17 cellular contexts compared by ENCODE assay signal in the genomic region with DNA sequence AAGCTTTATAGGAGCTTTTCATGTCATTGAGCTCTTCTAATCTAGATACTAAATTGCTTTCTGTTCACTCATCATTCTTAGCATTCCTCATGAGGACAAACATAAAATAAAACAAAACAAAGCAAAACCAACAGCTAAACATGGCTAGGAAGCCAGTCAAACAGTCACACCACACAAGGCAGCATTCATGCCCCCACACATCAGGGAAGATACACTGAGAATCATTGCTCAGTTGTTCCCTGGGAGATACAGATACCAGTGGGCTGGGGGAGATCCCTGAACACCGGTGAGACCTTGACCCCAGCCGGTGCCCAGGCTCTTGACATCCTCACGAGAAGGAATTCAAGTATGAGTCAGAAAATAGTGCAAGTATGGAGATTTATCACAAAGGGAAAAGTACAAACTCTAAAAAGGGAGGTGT.
DNase-seq lines count a peak whose midpoint lies in the region; FAIRE-seq and TF ChIP-seq lines count a peak whose summit lies in the region.
"Had no signal": no experiment of that assay in that cellular context is flagged by ENCODE, and none has a peak within 500 bp of the region (broad histone marks: within the 10 kb centered on the region; RNA-seq: fewer than 3 reads in every experiment).

No MANE protein-coding gene starts in this region.

- intact Hi-C loops in PC-9 (cut with micrococcal nuclease; ENCODE audit: unreplicated experiment): loop anchor here (5.0 kb wide), 4 partner anchors 122 to 308 kb away; a partner anchor contains a TSS
- intact Hi-C loops in activated CD4-positive, alpha-beta memory T cell treated with anti-CD3 and anti-CD28 coated beads for 36 hours (cut with micrococcal nuclease): no loop called here

- H2BK120ac ChIP-seq in H1 (replicated peaks; ENCODE audit: low read depth, low read length): peak overlapping the region; percentile 25

- H2AK5ac ChIP-seq in H1 (ENCODE audit: low read depth, low read length): no peak overlapping the region; the same call in 1 of the 2 replicates

- H3K4me3 ChIP-seq in PC-9 (no peak overlapping the region), H1 (ENCODE audit: extremely low read depth in 1 of 4, insufficient read depth in 2 of 4, low read depth in 3 of 4, low read length in 4 of 4) (no peak overlapping the region), neural progenitor cell (no peak overlapping the region)
- H3K4me3 ChIP-seq: ascending aorta, GM23338, K562, vagina had no signal

- H3K9me2 ChIP-seq in PC-9 (ENCODE audit: insufficient read depth): no peaks in the 10 kb centered on the region

- H3K23me2 ChIP-seq in H1 (ENCODE audit: low read depth, low read length): no peaks in the 10 kb centered on the region

- H3K9me3 Mint-ChIP-seq in neural progenitor cell: peaks cover 15% of the 10 kb centered on the region
- no peaks in the 10 kb centered on the region for H3K9me3 Mint-ChIP-seq in activated CD4-positive, alpha-beta memory T cell treated with anti-CD3 and anti-CD28 coated beads for 36 hours
- H3K9me3 Mint-ChIP-seq: CD4-positive, alpha-beta memory T cell; naive B cell had no signal

- no peak overlapping the region for H3K14ac ChIP-seq in H1 (ENCODE audit: insufficient read length)

- H4K5ac ChIP-seq in H1 (ENCODE audit: insufficient read length, low read depth, low read length): no peak overlapping the region

- 98% methylated on average over 3 of the region's 3 CpGs; no CpG with 5 or more reads in 1 of the 2 experiments for WGBS in H1 (ENCODE audit: extremely low coverage in 1 of 2, insufficient coverage in 1 of 2, insufficient read length in 1 of 2, insufficient replicate concordance in 2 of 2, low coverage in 1 of 2, low lambda C conversion rate in 2 of 2, missing lambda C conversion rate in 1 of 2), 2 experiments

- H3K4ac ChIP-seq in H1 (replicated peaks; ENCODE audit: insufficient read length, low read depth, low read length): no peak overlapping the region

- no peaks in the 10 kb centered on the region for H3K79me2 ChIP-seq in PC-9 (ENCODE audit: low read depth)
- H3K79me2 ChIP-seq in H1 (ENCODE audit: control insufficient read depth in 1 of 2, insufficient read depth in 2 of 2, low read length in 2 of 2): no peaks in the 10 kb centered on the region
- H3K79me2 ChIP-seq in neural progenitor cell (ENCODE audit: low read depth): no peaks in the 10 kb centered on the region

- TF ChIP-seq CTCF in PC-9 (conservative IDR thresholded peaks at IDR 0.05) (no peak), H1 (IDR thresholded peaks at IDR 0.05; ENCODE audit: control extremely low read depth in 1 of 3, insufficient read depth in 1 of 3, low read depth in 1 of 3, low read length in 3 of 3) (no peak), neural progenitor cell (IDR thresholded peaks at IDR 0.05) (no peak)

- H3K79me1 ChIP-seq in H1 (ENCODE audit: low read depth, low read length): no peaks in the 10 kb centered on the region

- H2BK20ac ChIP-seq in H1 (ENCODE audit: low read length): peak overlapping the region; percentile 82

- H4K20me1 ChIP-seq in PC-9 (ENCODE audit: insufficient read depth): no peaks in the 10 kb centered on the region
- no peaks in the 10 kb centered on the region for H4K20me1 ChIP-seq in H1 (replicated peaks in 1 of 2; ENCODE audit: control insufficient read depth in 1 of 2, insufficient read depth in 2 of 2, low read length in 2 of 2)
- H4K20me1 ChIP-seq in neural progenitor cell (ENCODE audit: low read depth): no peaks in the 10 kb centered on the region

- TF ChIP-seq RAD21 in H1 (IDR thresholded peaks at IDR 0.05 in 1 of 2, conservative IDR thresholded peaks at IDR 0.05 in 1 of 2; ENCODE audit: low read depth in 2 of 2, low read length in 2 of 2): no peak

- H4K8ac ChIP-seq in H1 (ENCODE audit: extremely low read depth, insufficient read depth, low read length): no peak overlapping the region

- no peak for FAIRE-seq in H1 (lab: Jason Lieb, UNC)
- FAIRE-seq: islet of Langerhans, K562, TTC549 had no signal

- POLR2A ChIA-PET in PC-9 (lab: Charles Lee; ENCODE audit: unreplicated experiment) (interaction anchor here (0.6 kb wide), 1 partner anchor 375 kb away, joined by 4 read pairs; no protein-coding TSS in a partner anchor), H1 (lab: Charles Lee; ENCODE audit: partially characterized antibody) (interaction anchor here (1.1 kb wide), 1 partner anchor 9 kb away, joined by 3 read pairs; no protein-coding TSS in a partner anchor)
- POLR2A ChIA-PET in activated CD4-positive, alpha-beta memory T cell treated with anti-CD3 and anti-CD28 coated beads for 36 hours (lab: Charles Lee): no interaction called here

- TF ChIP-seq POLR2A in H1 (IDR thresholded peaks at IDR 0.05; ENCODE audit: control extremely low read depth in 1 of 2, low read depth in 2 of 2, low read length in 2 of 2): no peak

- H3K27me3 ChIP-seq in PC-9 (ENCODE audit: insufficient read depth, low read depth): no peaks in the 10 kb centered on the region
- H3K27me3 ChIP-seq in H1 (replicated peaks in 1 of 4; ENCODE audit: control insufficient read depth in 3 of 4, extremely low read depth in 1 of 4, insufficient read depth in 3 of 4, low read length in 3 of 4): no peaks in the 10 kb centered on the region
- H3K27me3 ChIP-seq in neural progenitor cell: no peaks in the 10 kb centered on the region
- H3K27me3 ChIP-seq: ascending aorta, vagina had no signal

- H3K4me1 Mint-ChIP-seq in neural progenitor cell: peaks cover 52% of the 10 kb centered on the region
- H3K4me1 Mint-ChIP-seq in activated CD4-positive, alpha-beta memory T cell treated with anti-CD3 and anti-CD28 coated beads for 36 hours (ENCODE audit: low read depth): no peaks in the 10 kb centered on the region
- H3K4me1 Mint-ChIP-seq: CD4-positive, alpha-beta memory T cell; naive B cell had no signal

- H3K9ac ChIP-seq in H1 (replicated peaks in 1 of 4; ENCODE audit: extremely low read depth in 1 of 4, low read depth in 3 of 4, low read length in 3 of 4) (no peak overlapping the region), neural progenitor cell (no peak overlapping the region)

- H3K27me3 Mint-ChIP-seq in neural progenitor cell (ENCODE audit: insufficient read depth, low read depth): peaks cover 4% of the 10 kb centered on the region
- H3K27me3 Mint-ChIP-seq in activated CD4-positive, alpha-beta memory T cell treated with anti-CD3 and anti-CD28 coated beads for 36 hours: peaks cover 8% of the 10 kb centered on the region
- H3K27me3 Mint-ChIP-seq: naive B cell had no signal

- H3K56ac ChIP-seq in H1 (replicated peaks; ENCODE audit: insufficient read length, low read depth, low read length): no peak overlapping the region

- TF ChIP-seq EP300 in H1 (IDR thresholded peaks at IDR 0.05; ENCODE audit: borderline replicate concordance in 1 of 2, low read depth in 2 of 2, low read length in 2 of 2): no peak

- H3K27ac ChIP-seq in PC-9 (peak overlapping the region; percentile 54), H1 (ENCODE audit: low read depth, low read length) (no peak overlapping the region), neural progenitor cell (no peak overlapping the region)
- H3K27ac ChIP-seq: ascending aorta, epithelial cell of prostate, vagina had no signal

- H3K27ac Mint-ChIP-seq in neural progenitor cell: peak overlapping the region; percentile 23
- H3K27ac Mint-ChIP-seq in activated CD4-positive, alpha-beta memory T cell treated with anti-CD3 and anti-CD28 coated beads for 36 hours: no peak overlapping the region
- H3K27ac Mint-ChIP-seq: CD4-positive, alpha-beta memory T cell; GM23338; naive B cell had no signal

- H3K4me1 ChIP-seq in PC-9 (replicated peaks; ENCODE audit: insufficient read depth) (peaks cover 72% of the 10 kb centered on the region), H1 (replicated peaks in 1 of 4; ENCODE audit: control insufficient read depth in 3 of 4, insufficient read depth in 4 of 4, low read length in 3 of 4) (peaks cover 7 to 25% (median 17%) of the 10 kb centered on the region in 4 experiments), neural progenitor cell (peaks cover 53% of the 10 kb centered on the region)

- DNase-seq in AG20443 (ENCODE audit: low spot score) (peak; percentile 65), PC-9 (peak; percentile 52 to 75), H1 (ENCODE audit: low read depth in 1 of 2, low spot score in 2 of 2) (no peak), neural progenitor cell (ENCODE audit: low spot score) (no peak), NCI-H2196 (lab: John Stamatoyannopoulos, UW; ENCODE audit: unreplicated experiment) (no peak), NCI-H1436 (lab: John Stamatoyannopoulos, UW) (no peak), NCI-H69 (lab: John Stamatoyannopoulos, UW) (no peak)
- DNase-seq in activated CD4-positive, alpha-beta memory T cell treated with anti-CD3 and anti-CD28 coated beads for 36 hours: no peak
- DNase-seq: CD4-positive, alpha-beta memory T cell; naive B cell had no signal

- H3F3A ChIP-seq in PC-9 (ENCODE audit: insufficient read depth, low read depth): peaks cover 27% of the 10 kb centered on the region
- H3F3A ChIP-seq in neural progenitor cell (ENCODE audit: low read depth): peaks cover 44% of the 10 kb centered on the region

- no peak overlapping the region for H3K4me3 Mint-ChIP-seq in neural progenitor cell
- H3K4me3 Mint-ChIP-seq in activated CD4-positive, alpha-beta memory T cell treated with anti-CD3 and anti-CD28 coated beads for 36 hours: no peak overlapping the region
- H3K4me3 Mint-ChIP-seq: CD4-positive, alpha-beta memory T cell; GM23338; naive B cell had no signal

- no peak overlapping the region for H3K23ac ChIP-seq in H1 (ENCODE audit: insufficient read length)

- H2AFZ ChIP-seq in PC-9 (no peak overlapping the region), H1 (ENCODE audit: low read length) (no peak overlapping the region), neural progenitor cell (replicated peaks) (no peak overlapping the region)

- no peak overlapping the region for H2BK15ac ChIP-seq in H1 (ENCODE audit: low read length)

- H3K18ac ChIP-seq in H1 (ENCODE audit: extremely low read depth, low read length): no peak overlapping the region

- H3K36me3 Mint-ChIP-seq in neural progenitor cell: no peaks in the 10 kb centered on the region
- H3K36me3 Mint-ChIP-seq in activated CD4-positive, alpha-beta memory T cell treated with anti-CD3 and anti-CD28 coated beads for 36 hours: no peaks in the 10 kb centered on the region
- H3K36me3 Mint-ChIP-seq: CD4-positive, alpha-beta memory T cell; naive B cell had no signal

- H3K36me3 ChIP-seq in PC-9 (ENCODE audit: low read depth) (no peaks in the 10 kb centered on the region), H1 (ENCODE audit: control insufficient read depth in 2 of 4, insufficient read depth in 4 of 4, low read length in 3 of 4) (peaks cover 0 to 6% (median 0%) of the 10 kb centered on the region in 4 experiments; a peak in 2 of 8 replicates), neural progenitor cell (no peaks in the 10 kb centered on the region)
- H3K36me3 ChIP-seq: ascending aorta, vagina had no signal

- peak overlapping the region; percentile 41 for H3K4me2 ChIP-seq in PC-9
- no peak overlapping the region for H3K4me2 ChIP-seq in H1 (ENCODE audit: insufficient read depth in 1 of 2, low read depth in 2 of 2, low read length in 2 of 2)
- no peak overlapping the region for H3K4me2 ChIP-seq in neural progenitor cell

- peak overlapping the region; percentile 65 for H2BK12ac ChIP-seq in H1 (ENCODE audit: low read depth, low read length)

- peaks cover 7% of the 10 kb centered on the region; the same call in 1 of the 2 replicates for H3K9me3 ChIP-seq in PC-9 (ENCODE audit: insufficient read depth, low read depth)
- peaks cover 12 to 14% of the 10 kb centered on the region in 2 experiments for H3K9me3 ChIP-seq in H1 (ENCODE audit: insufficient read depth in 2 of 2, low read depth in 1 of 2, low read length in 1 of 2)
- H3K9me3 ChIP-seq in neural progenitor cell (ENCODE audit: low read depth): no peaks in the 10 kb centered on the region
- H3K9me3 ChIP-seq: ascending aorta, vagina had no signal

- CTCF ChIA-PET in PC-9 (lab: Charles Lee): interaction anchor here (0.5 to 1.0 kb wide), 5 partner anchors 19 to 1162 kb away, joined by 3 to 5 read pairs (median 5); no protein-coding TSS in a partner anchor
- CTCF ChIA-PET in H1 (lab: Charles Lee; ENCODE audit: partially characterized antibody): interaction anchor here (0.7 to 1.4 kb wide), 5 partner anchors 13 to 71 kb away, joined by 3 to 4 read pairs (median 3); no protein-coding TSS in a partner anchor
- CTCF ChIA-PET in activated CD4-positive, alpha-beta memory T cell treated with anti-CD3 and anti-CD28 coated beads for 36 hours (lab: Charles Lee): no interaction called here

- no peak overlapping the region; the same call in 1 of the 2 replicates for H2BK5ac ChIP-seq in H1 (ENCODE audit: low read depth, low read length)

- BruUV-seq in PC-9 (replicated peaks; lab: Mats Ljungman, UMichigan): no TSS peak

- peak overlapping the region; percentile 50 for H4K91ac ChIP-seq in H1 (replicated peaks; ENCODE audit: insufficient read length, low read length)

Comparison
In these comparisons a context has a peak if more than half of its experiments do, and no peak if none do; other contexts are left out.
1. DNase-seq: peak in AG20443 (single experiment) and PC-9 (2 of 2); none in H1 (0 of 2), neural progenitor cell (single experiment), NCI-H2196 (single experiment), NCI-H1436 (single experiment), NCI-H69 (single experiment) and activated CD4-positive, alpha-beta memory T cell treated with anti-CD3 and anti-CD28 coated beads for 36 hours (single experiment).